ENCODE assay signal across 22 cellular contexts in genomic region chr5:137705106-137705505, GRCh38. TPM values are rescaled to one million over a fixed set of nuclear protein-coding genes. Genes with fewer than 3 reads are reported as not detected.
A peak's percentile ranks its signal among the peaks of the same experiment; 100 is the strongest.
DNase-seq lines count a peak whose midpoint lies in the region; ATAC-seq and TF ChIP-seq lines count a peak whose summit lies in the region.
"Had no signal": no experiment of that assay in that cellular context is flagged by ENCODE, and none has a peak within 500 bp of the region (broad histone marks: within the 10 kb centered on the region; RNA-seq: fewer than 3 reads in every experiment).

No MANE protein-coding gene starts in this region.

- TF ChIP-seq CTCF in AG10803 (conservative IDR thresholded peaks at IDR 0.05; ENCODE audit: low read length) (no peak), HFFc6 (IDR thresholded peaks at IDR 0.05) (no peak), epithelial cell of esophagus (IDR thresholded peaks at IDR 0.05; ENCODE audit: insufficient read depth, low read depth, low read length, missing control alignments) (no peak)

- H3K4me3 Mint-ChIP-seq in HFFc6: no peak overlapping the region
- H3K4me3 Mint-ChIP-seq: CD8-positive, alpha-beta memory T cell had no signal

- no peaks in the 10 kb centered on the region for H3K36me3 Mint-ChIP-seq in HFFc6 (ENCODE audit: low read depth)

- peaks cover 22% of the 10 kb centered on the region for H3K4me1 Mint-ChIP-seq in HFFc6 (ENCODE audit: low read depth)
- H3K4me1 Mint-ChIP-seq: CD8-positive, alpha-beta memory T cell had no signal

- ATAC-seq in HG03469 (IDR thresholded peaks at IDR 0.05; ENCODE audit: unreplicated experiment) (no peak), GM21515 (IDR thresholded peaks at IDR 0.05; ENCODE audit: unreplicated experiment) (no peak)
- ATAC-seq: GM12878, K562 had no signal

- no peaks in the 10 kb centered on the region for H3K9me3 Mint-ChIP-seq in HFFc6
- H3K9me3 Mint-ChIP-seq: CD8-positive, alpha-beta memory T cell had no signal

- no peaks in the 10 kb centered on the region; the same call in 1 of the 2 replicates for H3K27me3 Mint-ChIP-seq in HFFc6 (ENCODE audit: insufficient read depth)
- H3K27me3 Mint-ChIP-seq: CD8-positive, alpha-beta memory T cell had no signal

- DNase-seq in AG10803 (ENCODE audit: low read depth) (peak; percentile 11), HFFc6 (peak; percentile 30), astrocyte of the hippocampus (ENCODE audit: low read depth, low spot score) (peak; percentile 29), epithelial cell of esophagus (ENCODE audit: low read depth) (peak; percentile 3), germinal center (ENCODE audit: low spot score) (no peak), DMS153 treated with DMSO at 0.1 percent for 48 hours (lab: John Stamatoyannopoulos, UW; ENCODE audit: unreplicated experiment) (no peak)
- DNase-seq: 8988T; CD8-positive, alpha-beta memory T cell; DMS53; GOT3; MG63; NCI-H1417; NCI-H1694 treated with DMSO at 0.1 percent for 48 hours; NCI-H2107; NCI-H446 treated with DMSO at 0.1 percent for 48 hours; NCI-H526 treated with DMSO at 0.1 percent for 48 hours; OCI-M1; SJCRH30 had no signal

- H3K27ac Mint-ChIP-seq in HFFc6: peak overlapping the region; percentile 58; the same call in 1 of the 2 replicates

- no peak overlapping the region for H3K4me3 ChIP-seq in AG10803 (ENCODE audit: low read length)
- H3K4me3 ChIP-seq in epithelial cell of esophagus (ENCODE audit: low read length): no peak overlapping the region
- H3K4me3 ChIP-seq: GM12878, K562, MG63, SJCRH30 had no signal

RNA-seq across cellular contexts. Expression of gene KLHL3, which starts 30.8 kb away (rescaled TPM):
- 1 to 10 TPM in 2 of 6 experiments, under 1 TPM in 4; 0.25 to 1.3 (median 0.53) TPM for total RNA-seq in HFFc6 (2021; fragmentation: NEBNext Ultra II Directional; extraction: Animal tissue kit (Norgen Biotek cat#: 25700))
- total RNA-seq: SJCRH30 had no signal

RNA-seq across cellular contexts. Expression of gene HNRNPA0, which starts 49.1 kb away (rescaled TPM):
- total RNA-seq in HFFc6 (2021; fragmentation: NEBNext Ultra II Directional; extraction: Animal tissue kit (Norgen Biotek cat#: 25700)): 10 to 100 TPM; 20.3 to 23.0 (median 22.0) TPM

Comparison
In these comparisons a context has a peak if more than half of its experiments do, and no peak if none do; other contexts are left out.
1. DNase-seq: peak in AG10803 (single experiment), HFFc6 (single experiment), astrocyte of the hippocampus (single experiment) and epithelial cell of esophagus (single experiment); none in germinal center (single experiment) and DMS153 treated with DMSO at 0.1 percent for 48 hours (single experiment).